ENCODE assay signal across 9 cellular contexts in genomic region chr5:157828949-157829639, GRCh38. TPM values are rescaled to one million over a fixed set of nuclear protein-coding genes. Genes with fewer than 3 reads are reported as not detected.
DNase-seq lines count a peak whose midpoint lies in the region; ATAC-seq and TF ChIP-seq lines count a peak whose summit lies in the region.
"Had no signal": no experiment of that assay in that cellular context is flagged by ENCODE, and none has a peak within 500 bp of the region (broad histone marks: within the 10 kb centered on the region; RNA-seq: fewer than 3 reads in every experiment).

No MANE protein-coding gene starts in this region.

- intact Hi-C loops in posterior vena cava (cut with DNase I) = loop anchor here in 1 of 2 donors (10.0 kb wide), 1 partner anchor 1306 kb away; no protein-coding TSS in a partner anchor

- peaks cover 21% of the 10 kb centered on the region for H3K4me1 ChIP-seq in rectal smooth muscle tissue (ENCODE audit: control insufficient read depth, insufficient read depth, low read length)

- H3K27me3 ChIP-seq in rectal smooth muscle tissue (ENCODE audit: control insufficient read depth, insufficient read depth, low read length) = no peaks in the 10 kb centered on the region

- H3K27ac ChIP-seq in rectal smooth muscle tissue (ENCODE audit: low read depth, low read length) = peak overlapping the region; percentile 91

- peak; percentile 41 for TF ChIP-seq CTCF in LNCAP (IDR thresholded peaks at IDR 0.05)

- H3K9ac ChIP-seq in rectal smooth muscle tissue (ENCODE audit: low read length) = no peak overlapping the region

- DNase-seq in DMS53 (lab: John Stamatoyannopoulos, UW) (peak; percentile 43), DMS53 treated with DMSO at 0.1 percent for 48 hours (lab: John Stamatoyannopoulos, UW; ENCODE audit: unreplicated experiment) (no peak), posterior vena cava (ENCODE audit: low spot score) (no peak)
- DNase-seq in effector memory CD8-positive, alpha-beta T cell = no peak
- no peak for DNase-seq in effector CD4-positive, alpha-beta T cell
- DNase-seq: C1 segment of cervical spinal cord had no signal

- no peaks in the 10 kb centered on the region for H3K27me3 Mint-ChIP-seq in effector memory CD8-positive, alpha-beta T cell

- peak overlapping the region in 1 of 2 donors; percentile 53 for H3K27ac Mint-ChIP-seq in effector memory CD8-positive, alpha-beta T cell

- H3K9me3 Mint-ChIP-seq in effector memory CD8-positive, alpha-beta T cell = no peaks in the 10 kb centered on the region

- no peaks in the 10 kb centered on the region for H3K36me3 ChIP-seq in rectal smooth muscle tissue (ENCODE audit: control insufficient read depth, insufficient read depth, low read length)

- H3K4me3 ChIP-seq in rectal smooth muscle tissue (ENCODE audit: low read length) = no peak overlapping the region

- H3K4me3 Mint-ChIP-seq in effector memory CD8-positive, alpha-beta T cell = no peak overlapping the region

- peak; percentile 59 for ATAC-seq in effector memory CD8-positive, alpha-beta T cell (replicated peaks)
- no peak for ATAC-seq in GM21367 (IDR thresholded peaks at IDR 0.05; ENCODE audit: unreplicated experiment)

- peaks cover 7% of the 10 kb centered on the region for H3K36me3 Mint-ChIP-seq in effector memory CD8-positive, alpha-beta T cell (ENCODE audit: insufficient read depth)

- peaks cover 35 to 42% of the 10 kb centered on the region in 2 donors for H3K4me1 Mint-ChIP-seq in effector memory CD8-positive, alpha-beta T cell (ENCODE audit: low read depth in 2 of 2)

RNA-seq across cellular contexts. Expression of gene CLINT1, which starts 29.9 kb away (rescaled TPM):
- total RNA-seq in posterior vena cava = 10 to 100 TPM; 44.0 to 59.4 TPM
